Comparison of ENCODE assay signal across 22 cellular contexts in genomic region chr11:86358720-86359119, GRCh38. TPM values are rescaled to one million over a fixed set of nuclear protein-coding genes. Genes with fewer than 3 reads are reported as not detected.
"Had no signal": no experiment of that assay in that cellular context is flagged by ENCODE, and none has a peak within 500 bp of the region (broad histone marks: within the 10 kb centered on the region; RNA-seq: fewer than 3 reads in every experiment).

No MANE protein-coding gene starts in this region.

- H3K4me1 Mint-ChIP-seq: IgD-negative memory B cell, T-cell had no signal

- H3K9me3 ChIP-seq: SK-N-SH had no signal

- H3K4me2 ChIP-seq: SK-N-SH had no signal

- H3K27ac Mint-ChIP-seq: IgD-negative memory B cell, T-cell had no signal

- H3K4me3 Mint-ChIP-seq: IgD-negative memory B cell, T-cell had no signal

- ATAC-seq: HepG2, Panc1, PC-3, T-cell had no signal

- H3K9me2 ChIP-seq: SK-N-SH had no signal

- H3K9ac ChIP-seq: SK-N-SH had no signal

- H3K27ac ChIP-seq: RWPE1 had no signal

- DNase-seq: KBM-7, NCI-H1092, NCI-H1105 treated with DMSO at 0.1 percent for 48 hours, NCI-H1417 treated with DMSO at 0.1 percent for 48 hours, NCI-H1694, NCI-H187 treated with DMSO at 0.1 percent for 48 hours, NCI-H2029 treated with DMSO at 0.1 percent for 48 hours, NCI-H2227 treated with DMSO at 0.1 percent for 48 hours, NCI-H510A, NCI-H69, NCI-H774, PC-3, SHP77, SK-N-SH, SW 1271, T-cell had no signal

RNA-seq across cellular contexts. Expression of gene CCDC81, which starts 16.0 kb away (rescaled TPM):
- total RNA-seq: LHCN-M2, SK-MEL-5 had no signal
- polyA plus RNA-seq: IgD-negative memory B cell had no signal
